Comparison of ENCODE assay signal across 16 cellular contexts in genomic region chr18:44464401-44465185, GRCh38.
DNase-seq lines count a peak whose midpoint lies in the region; ATAC-seq and TF ChIP-seq lines count a peak whose summit lies in the region.
"Had no signal": no experiment of that assay in that cellular context is flagged by ENCODE, and none has a peak within 500 bp of the region (broad histone marks: within the 10 kb centered on the region; RNA-seq: fewer than 3 reads in every experiment).

No MANE protein-coding gene starts in this region.

- no peaks in the 10 kb centered on the region for H3K79me2 ChIP-seq in osteoblast (ENCODE audit: insufficient read depth, low read length)

- no peaks in the 10 kb centered on the region for H3K36me3 ChIP-seq in osteoblast (ENCODE audit: insufficient read depth, low read length)

- ATAC-seq in SK-N-SH treated with all-trans-retinoic acid at 6 μM for 48 hours: no peak
- no peak for ATAC-seq in GM21447 (IDR thresholded peaks at IDR 0.05; ENCODE audit: unreplicated experiment)
- ATAC-seq: activated CD8-positive, alpha-beta T cell treated with anti-CD3 and anti-CD28 coated beads, Interleukin-2, amount 10 ng/mL, durations not matched to agents 7 days and 5 days had no signal

- H3K9me3 ChIP-seq in osteoblast (ENCODE audit: low read depth, low read length): no peaks in the 10 kb centered on the region

- no peak overlapping the region for H3K4me3 ChIP-seq in fibroblast of pulmonary artery (replicated peaks; ENCODE audit: low read depth, low read length)
- no peak overlapping the region for H3K4me3 ChIP-seq in osteoblast (ENCODE audit: insufficient read depth, low read length)

- H3K27ac ChIP-seq in osteoblast (ENCODE audit: low read depth, low read length): no peak overlapping the region
- H3K27ac ChIP-seq: VCaP had no signal

- TF ChIP-seq CTCF in fibroblast of pulmonary artery (IDR thresholded peaks at IDR 0.05; ENCODE audit: low read length, missing control alignments) (no peak), osteoblast (IDR thresholded peaks at IDR 0.05; ENCODE audit: extremely low read depth, low read depth, low read length) (no peak)

- no peaks in the 10 kb centered on the region for H4K20me1 ChIP-seq in osteoblast (ENCODE audit: insufficient read depth, low read length)

- peak overlapping the region; percentile 12 for H3K4me2 ChIP-seq in osteoblast (ENCODE audit: insufficient read depth, low read length)

- H3K27me3 ChIP-seq in osteoblast (ENCODE audit: insufficient read depth, low read length): no peaks in the 10 kb centered on the region

- no peak overlapping the region for H2AFZ ChIP-seq in osteoblast (ENCODE audit: low read length)

- peaks cover 10% of the 10 kb centered on the region for H3K4me1 ChIP-seq in osteoblast (ENCODE audit: insufficient read depth, low read length)

- DNase-seq in CD1c-positive myeloid dendritic cell (ENCODE audit: extremely low spot score) (peak; percentile 7), fibroblast of pulmonary artery (ENCODE audit: low read depth) (peak; percentile 14), osteoblast (ENCODE audit: insufficient read length, low spot score, missing footprints) (no peak), T-helper 2 cell (no peak), hepatic stellate cell (ENCODE audit: low spot score) (no peak)
- DNase-seq in stimulated activated CD8-positive, alpha-beta memory T cell treated with anti-CD3 and anti-CD28 coated beads, Interleukin-4, amount 100 ng/mL, for 48 hours: no peak
- DNase-seq: activated CD8-positive, alpha-beta T cell treated with anti-CD3 and anti-CD28 coated beads, Interleukin-2, amount 10 ng/mL, durations not matched to agents 7 days and 5 days; activated gamma-delta T cell; AML-193; effector memory CD4-positive, alpha-beta T cell; NCI-H146; NCI-H510A treated with DMSO at 0.1 percent for 48 hours; stimulated activated CD4-positive, alpha-beta T cell treated with anti-CD3 and anti-CD28 coated beads, Interleukin-2, amount 100 ng/mL, for 24 hours had no signal

TF ChIP-seq in SK-N-SH treated with all-trans-retinoic acid at 6 μM for 48 hours, 23 proteins besides CTCF, POLR2A, EP300 and RAD21:
- TF ChIP-seq TCF4 (CRISPR knock-in tag; IDR thresholded peaks at IDR 0.05; ENCODE audit: borderline replicate concordance) (no peak), ISL1 (CRISPR knock-in tag; IDR thresholded peaks at IDR 0.05) (0 out of 2 replicates have a peak, but pooled peaks have one; percentile 23)
TF ChIP-seq in SK-N-SH treated with all-trans-retinoic acid at 6 μM for 48 hours: peak in this region for 1.

Comparison
In these comparisons a context has a peak if more than half of its experiments do, and no peak if none do; other contexts are left out.
1. DNase-seq: peak in CD1c-positive myeloid dendritic cell (single experiment) and fibroblast of pulmonary artery (single experiment); none in osteoblast (single experiment), T-helper 2 cell (0 of 5), stimulated activated CD8-positive, alpha-beta memory T cell treated with anti-CD3 and anti-CD28 coated beads, Interleukin-4, amount 100 ng/mL, for 48 hours (single experiment) and hepatic stellate cell (single experiment).